In genomic region chr5:52658266-52658665, GRCh38 we compare ENCODE assay signal across 29 cellular contexts.
"Had no signal": no experiment of that assay in that cellular context is flagged by ENCODE, and none has a peak within 500 bp of the region (broad histone marks: within the 10 kb centered on the region; RNA-seq: fewer than 3 reads in every experiment).

No MANE protein-coding gene starts in this region.

- DNase-seq: activated CD4-positive, alpha-beta T cell treated with anti-CD3 and anti-CD28 coated beads, Interleukin-2, amount 10 ng/mL, durations not matched to agents 24 days and 14 days; activated CD4-positive, alpha-beta T cell treated with anti-CD3 and anti-CD28 coated beads, Interleukin-2, amount 50 U/mL, for 4 hours; activated CD8-positive, alpha-beta T cell treated with anti-CD3 and anti-CD28 coated beads for 36 hours; activated effector memory CD4-positive, alpha-beta T cell treated with anti-CD3 and anti-CD28 coated beads, Interleukin-2, amount 50 U/mL, for 16 hours; activated naive CD4-positive, alpha-beta T cell; activated naive CD4-positive, alpha-beta T cell treated with anti-CD3 and anti-CD28 coated beads, Interleukin-2, amount 50 U/mL, for 16 hours; activated naive CD8-positive, alpha-beta T cell treated with anti-CD3 and anti-CD28 coated beads for 36 hours; activated T-cell treated with anti-CD3 and anti-CD28 coated beads, Interleukin-2, amount 50 U/mL, for 1 hour; activated T-cell treated with anti-CD3 and anti-CD28 coated beads, Interleukin-2, amount 50 U/mL, for 72 hours; amygdala; NCI-H1105; NCI-H1417 treated with DMSO at 0.1 percent for 48 hours; NCI-H187 treated with DMSO at 0.1 percent for 48 hours; NCI-H2081; NCI-H2171 treated with DMSO at 0.1 percent for 48 hours; NCI-H2227 treated with DMSO at 0.1 percent for 48 hours; NCI-H446; NCI-H510A treated with DMSO at 0.1 percent for 48 hours; NCI-H526 treated with DMSO at 0.1 percent for 48 hours; NCI-H774; SHP77; SJCRH30; SW 1271; T1000; WERI-Rb-1 had no signal

- H3K4me1 ChIP-seq: ascending aorta, breast epithelium had no signal

- H3K9me3 ChIP-seq: ascending aorta, breast epithelium, SJCRH30 had no signal

- H3K36me3 ChIP-seq: ascending aorta, breast epithelium, SJCRH30, WERI-Rb-1 had no signal

- H3K4me3 ChIP-seq: ascending aorta, breast epithelium, SJCRH30 had no signal

- H3K27me3 ChIP-seq: ascending aorta, breast epithelium, SJCRH30 had no signal

- ATAC-seq: activated CD8-positive, alpha-beta T cell treated with anti-CD3 and anti-CD28 coated beads for 36 hours; activated T-cell treated with anti-CD3 and anti-CD28 coated beads, Interleukin-2, amount 50 U/mL, for 72 hours; activated T-helper 17 cell treated with anti-CD3 and anti-CD28 coated beads, Interleukin-2, amount 50 U/mL, for 72 hours; Panc1 had no signal
